In genomic region chr7:87116315-87116714, GRCh38 we compare ENCODE assay signal across 1 cellular context.
TF ChIP-seq lines count a peak whose summit lies in the region.

No MANE protein-coding gene starts in this region.

TF ChIP-seq in K562, 482 proteins besides CTCF, POLR2A, EP300 and RAD21:
- TF ChIP-seq MGA (IDR thresholded peaks at IDR 0.05) = 0 out of 2 replicates have a peak, but pooled peaks have one; percentile 5
- TF ChIP-seq PHTF2 (CRISPR knock-in tag; IDR thresholded peaks at IDR 0.05) = no peak
- TF ChIP-seq EP400 (IDR thresholded peaks at IDR 0.05) = 0 out of 2 replicates have a peak, but pooled peaks have one; percentile 17
